Comparison of ENCODE assay signal across 24 cellular contexts in genomic region chr1:209889077-209889418, GRCh38. TPM values are rescaled to one million over a fixed set of nuclear protein-coding genes. Genes with fewer than 3 reads are reported as not detected.
DNase-seq lines count a peak whose midpoint lies in the region; ATAC-seq and TF ChIP-seq lines count a peak whose summit lies in the region.
"Had no signal": no experiment of that assay in that cellular context is flagged by ENCODE, and none has a peak within 500 bp of the region (broad histone marks: within the 10 kb centered on the region; RNA-seq: fewer than 3 reads in every experiment).

No MANE protein-coding gene starts in this region.

- no peak overlapping the region for H3K4me3 Mint-ChIP-seq in activated CD4-positive, alpha-beta T cell treated with anti-CD3 and anti-CD28 coated beads, Interleukin-2, amount 10 ng/mL, durations not matched to agents 24 days and 14 days
- H3K4me3 Mint-ChIP-seq in endodermal cell = peak overlapping the region; percentile 28
- H3K4me3 Mint-ChIP-seq: CD14-positive monocyte; CD4-positive, alpha-beta T cell; CD8-positive, alpha-beta memory T cell; HFFc6 had no signal

- intact Hi-C loops in activated CD4-positive, alpha-beta T cell treated with anti-CD3 and anti-CD28 coated beads, Interleukin-2, amount 10 ng/mL, durations not matched to agents 24 days and 14 days (cut with micrococcal nuclease) = loop anchor here (10.0 kb wide), 1 partner anchor 46 kb away; the partner anchor contains the start of gene SYT14
- intact Hi-C loops in testis (cut with DNase I; ENCODE audit: low total_unique reads) = no loop called here

- no peak overlapping the region for H3K27ac Mint-ChIP-seq in activated CD4-positive, alpha-beta T cell treated with anti-CD3 and anti-CD28 coated beads, Interleukin-2, amount 10 ng/mL, durations not matched to agents 24 days and 14 days
- H3K27ac Mint-ChIP-seq in endodermal cell = no peak overlapping the region
- H3K27ac Mint-ChIP-seq: CD14-positive monocyte; CD4-positive, alpha-beta T cell; CD8-positive, alpha-beta memory T cell; HFFc6 had no signal

- WGBS in endodermal cell (ENCODE audit: insufficient coverage in 1 of 2, insufficient read length in 1 of 2), 2 experiments = 97 to 100% methylated on average over 3 to 35 of the region's 35 CpGs
- 75 to 88% methylated on average over 8 to 23 of the region's 35 CpGs for WGBS in testis, 2 donors

- H3K36me3 ChIP-seq in endodermal cell (ENCODE audit: control insufficient read depth, insufficient read depth, low read length) (no peaks in the 10 kb centered on the region), testis (ENCODE audit: low read depth, missing control alignments) (no peaks in the 10 kb centered on the region)
- H3K36me3 ChIP-seq: BE2C; BLaER1 treated with 17β-estradiol and CSF1 and Interleukin-3, amounts not matched to agents 10 nM and 100 nM; HAP-1 had no signal

- no peak overlapping the region for H3K9ac ChIP-seq in endodermal cell (ENCODE audit: extremely low read depth, low read length, poor library complexity, severe bottlenecking)
- H3K9ac ChIP-seq: BLaER1 treated with 17β-estradiol and CSF1 and Interleukin-3, amounts not matched to agents 10 nM and 100 nM; GM23248 had no signal

- H3K27ac ChIP-seq in endodermal cell (ENCODE audit: low read depth, low read length) = no peak overlapping the region
- H3K27ac ChIP-seq in foreskin keratinocyte = peak overlapping the region; percentile 100
- no peak overlapping the region for H3K27ac ChIP-seq in testis
- H3K27ac ChIP-seq: A549; BLaER1 treated with 17β-estradiol and CSF1 and Interleukin-3, amounts not matched to agents 10 nM and 100 nM; GM23248 had no signal

- no peaks in the 10 kb centered on the region for H3K9me3 ChIP-seq in endodermal cell (ENCODE audit: control insufficient read depth, low read length)
- H3K9me3 ChIP-seq in testis = no peaks in the 10 kb centered on the region
- H3K9me3 ChIP-seq: A549, BE2C, HAP-1 had no signal

- peak; percentile 50 for DNase-seq in activated CD4-positive, alpha-beta T cell treated with anti-CD3 and anti-CD28 coated beads, Interleukin-2, amount 10 ng/mL, durations not matched to agents 24 days and 14 days
- DNase-seq in activated CD4-positive, alpha-beta T cell treated with anti-CD3 and anti-CD28 coated beads, Interleukin-2, amount 50 U/mL, for 4 hours = no peak
- DNase-seq in endodermal cell (no peak), foreskin keratinocyte (no peak), testis (no peak), T1000 (lab: John Stamatoyannopoulos, UW) (no peak), NOMO-1 treated with dmso at 0.1 percent for 144 hours (lab: John Stamatoyannopoulos, UW; ENCODE audit: unreplicated experiment) (no peak), GF-D8 (lab: John Stamatoyannopoulos, UW) (no peak)
- DNase-seq: 8988T; ACHN; AML-193; BE2C; CD4-positive, alpha-beta T cell; CD8-positive, alpha-beta memory T cell; DMS 273 treated with DMSO at 0.1 percent for 48 hours; DMS79; EL; GDM1; GM23248; HFFc6 had no signal

- no peaks in the 10 kb centered on the region for H3K4me1 ChIP-seq in endodermal cell (ENCODE audit: control insufficient read depth, insufficient read depth, low read length)
- H3K4me1 ChIP-seq in foreskin keratinocyte = peaks cover 32% of the 10 kb centered on the region
- H3K4me1 ChIP-seq in testis = no peaks in the 10 kb centered on the region

- no peaks in the 10 kb centered on the region for H3K27me3 ChIP-seq in endodermal cell (ENCODE audit: control insufficient read depth, insufficient read depth, low read length, poor library complexity, severe bottlenecking)
- no peaks in the 10 kb centered on the region for H3K27me3 ChIP-seq in foreskin keratinocyte
- no peaks in the 10 kb centered on the region for H3K27me3 ChIP-seq in testis
- H3K27me3 ChIP-seq: BE2C; BLaER1 treated with 17β-estradiol and CSF1 and Interleukin-3, amounts not matched to agents 10 nM and 100 nM had no signal

- no peak for ATAC-seq in foreskin keratinocyte
- ATAC-seq: A549 had no signal

- TF ChIP-seq CTCF in endodermal cell (conservative IDR thresholded peaks at IDR 0.05) (no peak), foreskin keratinocyte (conservative IDR thresholded peaks at IDR 0.05) (no peak), testis (IDR thresholded peaks at IDR 0.05) (no peak)

- H3K27me3 Mint-ChIP-seq in activated CD4-positive, alpha-beta T cell treated with anti-CD3 and anti-CD28 coated beads, Interleukin-2, amount 10 ng/mL, durations not matched to agents 24 days and 14 days = peaks cover 15% of the 10 kb centered on the region
- H3K27me3 Mint-ChIP-seq in endodermal cell (ENCODE audit: insufficient read depth) = peaks cover 3% of the 10 kb centered on the region

- peaks cover 5% of the 10 kb centered on the region for H3K4me1 Mint-ChIP-seq in activated CD4-positive, alpha-beta T cell treated with anti-CD3 and anti-CD28 coated beads, Interleukin-2, amount 10 ng/mL, durations not matched to agents 24 days and 14 days
- peaks cover 1% of the 10 kb centered on the region for H3K4me1 Mint-ChIP-seq in endodermal cell
- H3K4me1 Mint-ChIP-seq: CD14-positive monocyte; CD8-positive, alpha-beta memory T cell had no signal

- H3K9me3 Mint-ChIP-seq in activated CD4-positive, alpha-beta T cell treated with anti-CD3 and anti-CD28 coated beads, Interleukin-2, amount 10 ng/mL, durations not matched to agents 24 days and 14 days = no peaks in the 10 kb centered on the region
- H3K9me3 Mint-ChIP-seq in endodermal cell = no peaks in the 10 kb centered on the region
- H3K9me3 Mint-ChIP-seq: CD4-positive, alpha-beta T cell; HFFc6 had no signal

- H3K36me3 Mint-ChIP-seq in activated CD4-positive, alpha-beta T cell treated with anti-CD3 and anti-CD28 coated beads, Interleukin-2, amount 10 ng/mL, durations not matched to agents 24 days and 14 days (ENCODE audit: low read depth) = no peaks in the 10 kb centered on the region
- no peaks in the 10 kb centered on the region for H3K36me3 Mint-ChIP-seq in endodermal cell (ENCODE audit: low read depth)
- H3K36me3 Mint-ChIP-seq: CD14-positive monocyte; CD8-positive, alpha-beta memory T cell had no signal

- H3K4me3 ChIP-seq in endodermal cell (ENCODE audit: low read length) = no peak overlapping the region
- peak overlapping the region; percentile 36 to 46 for H3K4me3 ChIP-seq in testis
- H3K4me3 ChIP-seq: A549; BLaER1 treated with 17β-estradiol and CSF1 and Interleukin-3, amounts not matched to agents 10 nM and 100 nM; GM23248; HAP-1 had no signal

- TF ChIP-seq POLR2A in testis (IDR thresholded peaks at IDR 0.05) = no peak

RNA-seq across cellular contexts. Expression of gene SYT14, which starts 49.0 kb away (rescaled TPM):
- not detected in 2 replicates for total RNA-seq in activated CD4-positive, alpha-beta T cell treated with anti-CD3 and anti-CD28 coated beads, Interleukin-2, amount 10 ng/mL, durations not matched to agents 24 days and 14 days
- total RNA-seq in endodermal cell (1 to 10 TPM; 6.2 to 7.1 TPM), foreskin keratinocyte (4.1 and 7.1 TPM in 2 replicates), testis (10 to 100 TPM; 10.8 to 11.3 TPM)
- polyA plus RNA-seq in endodermal cell (2013, experiment 1 of 2) = 2.2 TPM
- 1.7 TPM for polyA plus RNA-seq in endodermal cell (2013, experiment 2 of 2)
- polyA plus RNA-seq in foreskin keratinocyte (0.48 and 0.97 TPM in 2 replicates), testis (ENCODE audit: insufficient read depth, low read depth, low replicate concordance) (3.4 TPM)
- total RNA-seq: CD4-positive, alpha-beta T cell; CD8-positive, alpha-beta memory T cell had no signal
- polyA plus RNA-seq: CD14-positive monocyte; CD8-positive, alpha-beta memory T cell had no signal
